Comparison of ENCODE assay signal across 19 cellular contexts in the genomic region with DNA sequence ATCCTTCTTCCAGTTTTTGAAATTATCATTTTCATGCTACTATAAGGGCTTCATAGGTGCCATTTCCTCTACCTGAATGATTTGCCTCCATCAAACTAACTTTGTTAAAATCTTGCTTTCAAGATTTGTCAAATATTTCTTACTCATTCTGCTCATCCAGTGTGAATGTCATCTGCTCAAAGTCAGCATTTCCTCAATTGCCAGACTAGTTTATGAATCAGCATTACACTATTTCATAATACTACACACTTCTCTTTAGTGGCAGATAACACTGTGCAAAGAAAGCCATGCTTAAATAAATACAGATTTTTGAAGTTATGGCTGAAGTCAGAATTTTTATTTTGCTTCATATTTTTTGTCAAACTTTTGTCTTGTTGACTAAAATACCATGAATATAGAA. TPM values are rescaled to one million over a fixed set of nuclear protein-coding genes. Genes with fewer than 3 reads are reported as not detected.
DNase-seq lines count a peak whose midpoint lies in the region; ATAC-seq and TF ChIP-seq lines count a peak whose summit lies in the region.
"Had no signal": no experiment of that assay in that cellular context is flagged by ENCODE, and none has a peak within 500 bp of the region (broad histone marks: within the 10 kb centered on the region; RNA-seq: fewer than 3 reads in every experiment).

No MANE protein-coding gene starts in this region.

- H3K4me1 Mint-ChIP-seq in MCF 10A (ENCODE audit: insufficient read depth, unreplicated experiment): no peaks in the 10 kb centered on the region

- H3K27me3 Mint-ChIP-seq in MCF 10A (ENCODE audit: insufficient read depth, unreplicated experiment): no peaks in the 10 kb centered on the region

- intact Hi-C loops in MCF 10A (cut with micrococcal nuclease): no loop called here
- intact Hi-C loops in breast epithelium (cut with DNase I; ENCODE audit: low total_unique reads): no loop called here
- intact Hi-C loops in upper lobe of right lung (cut with DNase I): no loop called here
- intact Hi-C loops in cardiac septum (cut with DNase I): no loop called here

- peaks cover 8% of the 10 kb centered on the region for H3K9me3 Mint-ChIP-seq in MCF 10A (ENCODE audit: unreplicated experiment)

- no TSS peak for BruUV-seq in MCF 10A (replicated peaks; lab: Mats Ljungman, UMichigan)

- ATAC-seq in upper lobe of right lung (peak; percentile 77), GM18861 (IDR thresholded peaks at IDR 0.05; ENCODE audit: unreplicated experiment) (no peak), HG03354 (IDR thresholded peaks at IDR 0.05; ENCODE audit: poor library complexity, severe bottlenecking, unreplicated experiment) (no peak)

- no peak overlapping the region for H3K4me3 Mint-ChIP-seq in MCF 10A (ENCODE audit: unreplicated experiment)

- H3K27me3 ChIP-seq in breast epithelium (no peaks in the 10 kb centered on the region), upper lobe of right lung (no peaks in the 10 kb centered on the region)
- H3K27me3 ChIP-seq: ovary had no signal

- no peak for TF ChIP-seq POLR2A in breast epithelium (IDR thresholded peaks at IDR 0.05)

- CTCF ChIA-PET in MCF 10A (lab: Yijun Ruan, JAX): no interaction called here
- CTCF ChIA-PET in RWPE1 (lab: Yijun Ruan, JAX): no interaction called here

- H3K9me3 ChIP-seq in breast epithelium (peaks cover 0 to 10% of the 10 kb centered on the region in 2 donors), upper lobe of right lung (no peaks in the 10 kb centered on the region)

- no peak overlapping the region for H3K27ac ChIP-seq in breast epithelium
- H3K27ac ChIP-seq in RWPE1: no peak overlapping the region
- H3K27ac ChIP-seq in upper lobe of right lung: no peak overlapping the region
- H3K27ac ChIP-seq: KMS-11, ovary had no signal

- no peak overlapping the region for H3K27ac Mint-ChIP-seq in MCF 10A (ENCODE audit: low read depth, unreplicated experiment)

- POLR2A ChIA-PET in MCF 10A (lab: Yijun Ruan, JAX): no interaction called here
- POLR2A ChIA-PET in RWPE1 (lab: Yijun Ruan, JAX; ENCODE audit: low non-redundant PET): no interaction called here

- no peaks in the 10 kb centered on the region for H3K36me3 ChIP-seq in breast epithelium
- no peaks in the 10 kb centered on the region for H3K36me3 ChIP-seq in upper lobe of right lung
- H3K36me3 ChIP-seq: ovary had no signal

- no peak for TF ChIP-seq CTCF in MCF 10A (IDR thresholded peaks at IDR 0.05; ENCODE audit: unreplicated experiment)
- TF ChIP-seq CTCF in breast epithelium (IDR thresholded peaks at IDR 0.05): no peak
- no peak for TF ChIP-seq CTCF in RWPE1 (conservative IDR thresholded peaks at IDR 0.05; ENCODE audit: low read depth)
- no peak for TF ChIP-seq CTCF in upper lobe of right lung (IDR thresholded peaks at IDR 0.05)

- H3K4me3 ChIP-seq in breast epithelium (no peak overlapping the region), upper lobe of right lung (no peak overlapping the region)
- H3K4me3 ChIP-seq: ovary had no signal

- H3K4me1 ChIP-seq in breast epithelium: no peaks in the 10 kb centered on the region
- H3K4me1 ChIP-seq in upper lobe of right lung: no peaks in the 10 kb centered on the region

- DNase-seq in MCF 10A (ENCODE audit: unreplicated experiment) (peak; percentile 42), breast epithelium (ENCODE audit: low spot score in 2 of 2) (no peak), RWPE1 (ENCODE audit: low spot score) (peak; percentile 54), fibroblast of gingiva (ENCODE audit: low read depth) (peak; percentile 10), upper lobe of right lung (no peak), cardiac septum (ENCODE audit: low spot score) (no peak)
- DNase-seq: effector CD8-positive, alpha-beta T cell; GDM1; kidney; NCI-H1930; NCI-H774; ovary; SHP77 treated with DMSO at 0.1 percent for 48 hours; small intestine had no signal

- H3K36me3 Mint-ChIP-seq in MCF 10A (ENCODE audit: insufficient read depth, unreplicated experiment): no peaks in the 10 kb centered on the region

RNA-seq across cellular contexts. Expression of a gene that starts 21.3 kb away (rescaled TPM):
- total RNA-seq in MCF 10A (2022) (not detected in 2 replicates), breast epithelium (not detected), upper lobe of right lung (not detected), cardiac septum (not detected)
- total RNA-seq: activated CD8-positive, alpha-beta memory T cell treated with anti-CD3 and anti-CD28 coated beads for 36 hours; kidney; mucosa of gallbladder; ovary had no signal

RNA-seq across cellular contexts. Expression of a gene that starts 56.4 kb away (rescaled TPM):
- total RNA-seq in MCF 10A (2022) (not detected in 2 replicates), breast epithelium (1 to 10 TPM in 1 of 3 donors, under 1 TPM in 2; 0.32 to 2.5 (median 0.33) TPM), upper lobe of right lung (not detected), cardiac septum (not detected)
- total RNA-seq: activated CD8-positive, alpha-beta memory T cell treated with anti-CD3 and anti-CD28 coated beads for 36 hours; kidney; mucosa of gallbladder had no signal

RNA-seq across cellular contexts. Expression of a gene that starts 59.9 kb away (rescaled TPM):
- total RNA-seq in MCF 10A (2022): not detected in 2 replicates
- 10 to 100 TPM; 27.9 to 32.1 (median 29.1) TPM for total RNA-seq in breast epithelium
- 3.7 TPM for total RNA-seq in upper lobe of right lung
- 10.4 TPM for total RNA-seq in cardiac septum

Comparison
In these comparisons a context has a peak if more than half of its experiments do, and no peak if none do; other contexts are left out.
1. DNase-seq: peak in MCF 10A (single experiment), RWPE1 (single experiment) and fibroblast of gingiva (single experiment); none in breast epithelium (0 of 2), upper lobe of right lung (single experiment) and cardiac septum (single experiment).